Comparison of ENCODE assay signal across 16 cellular contexts in the genomic region with DNA sequence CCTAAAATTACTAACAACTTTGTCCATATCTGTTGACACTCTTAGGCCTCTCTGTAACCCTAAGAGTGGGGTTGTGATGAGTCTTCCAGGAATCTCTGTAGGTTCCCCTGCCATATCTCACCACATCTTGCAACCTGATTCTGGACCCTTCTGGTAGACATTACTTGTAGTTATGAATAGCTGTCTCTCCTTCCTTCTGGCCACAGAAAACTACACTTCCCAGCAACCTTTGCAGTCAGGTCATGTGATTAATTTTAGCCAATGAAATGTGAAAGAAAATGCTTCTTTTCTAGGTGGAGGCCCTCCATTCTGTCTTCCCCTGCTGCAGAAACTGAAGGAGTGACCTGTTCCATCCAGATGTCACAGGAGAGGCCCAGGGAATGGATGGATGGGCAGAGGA.
DNase-seq lines count a peak whose midpoint lies in the region; TF ChIP-seq lines count a peak whose summit lies in the region.
"Had no signal": no experiment of that assay in that cellular context is flagged by ENCODE, and none has a peak within 500 bp of the region (broad histone marks: within the 10 kb centered on the region; RNA-seq: fewer than 3 reads in every experiment).

No MANE protein-coding gene starts in this region.

- POLR2A ChIA-PET in SK-N-SH (lab: Yijun Ruan, JAX), result no interaction called here

- H3K79me2 ChIP-seq in GM23248 (ENCODE audit: insufficient read depth), result no peaks in the 10 kb centered on the region
- H3K79me2 ChIP-seq in SK-N-SH (ENCODE audit: insufficient read depth), result no peaks in the 10 kb centered on the region

- no peak overlapping the region for H3K27ac ChIP-seq in GM23248
- H3K27ac ChIP-seq in SK-N-SH (ENCODE audit: low read depth in 2 of 2, low read length in 1 of 2), result peak overlapping the region in 1 of 2 experiments; percentile 98; a peak in 2 of 4 replicates
- H3K27ac ChIP-seq in Peyer's patch, result no peak overlapping the region
- H3K27ac ChIP-seq: A549, SJCRH30 had no signal

- TF ChIP-seq RAD21 in SK-N-SH (IDR thresholded peaks at IDR 0.05; ENCODE audit: low read length), result no peak

- H3K9me3 ChIP-seq in GM23248 (ENCODE audit: low read depth), result no peaks in the 10 kb centered on the region
- no peaks in the 10 kb centered on the region for H3K9me3 ChIP-seq in SK-N-SH
- H3K9me3 ChIP-seq in Peyer's patch, result no peaks in the 10 kb centered on the region
- H3K9me3 ChIP-seq: A549, SJCRH30 had no signal

- H3K4me3 ChIP-seq in GM23248, result no peak overlapping the region
- no peak overlapping the region for H3K4me3 ChIP-seq in SK-N-SH (ENCODE audit: low read depth in 2 of 2, low read length in 1 of 2)
- no peak overlapping the region for H3K4me3 ChIP-seq in Peyer's patch
- H3K4me3 ChIP-seq: A549, lung, SJCRH30 had no signal

- no peaks in the 10 kb centered on the region for H3F3A ChIP-seq in GM23248 (ENCODE audit: insufficient read depth)
- H3F3A ChIP-seq in SK-N-SH (replicated peaks; ENCODE audit: insufficient read depth), result no peaks in the 10 kb centered on the region

- no peak overlapping the region for H2AFZ ChIP-seq in GM23248
- H2AFZ ChIP-seq in SK-N-SH (ENCODE audit: low read depth), result no peak overlapping the region

- TF ChIP-seq EP300 in SK-N-SH (IDR thresholded peaks at IDR 0.05; ENCODE audit: borderline replicate concordance in 1 of 2, low read depth in 1 of 2, low read length in 1 of 2), result no peak

- DNase-seq in NCI-H82 (lab: John Stamatoyannopoulos, UW) (peak; percentile 34), NCI-H82 treated with DMSO at 0.1 percent for 48 hours (lab: John Stamatoyannopoulos, UW; ENCODE audit: unreplicated experiment) (no peak), GM23248 (peak; percentile 1), SK-N-SH (peak; percentile 36), iPS-NIHi11 (ENCODE audit: low spot score) (peak; percentile 38), cerebellar cortex (ENCODE audit: low spot score) (no peak), Peyer's patch (no peak), NCI-H1436 (lab: John Stamatoyannopoulos, UW) (no peak)
- DNase-seq: activated CD4-positive, CD25-positive, alpha-beta regulatory T cell; activated gamma-delta T cell treated with Interleukin-2 at 50 U/mL for 16 hours; hypothalamus; NCI-H510A; nucleus accumbens had no signal

- no peak for TF ChIP-seq POLR2A in Peyer's patch (IDR thresholded peaks at IDR 0.05)

- H4K20me1 ChIP-seq in GM23248 (ENCODE audit: insufficient read depth) (no peaks in the 10 kb centered on the region), SK-N-SH (ENCODE audit: insufficient read depth) (no peaks in the 10 kb centered on the region)

- H3K27me3 ChIP-seq in GM23248 (replicated peaks; ENCODE audit: insufficient read depth) (no peaks in the 10 kb centered on the region), SK-N-SH (ENCODE audit: insufficient read depth) (no peaks in the 10 kb centered on the region), Peyer's patch (no peaks in the 10 kb centered on the region)
- H3K27me3 ChIP-seq: SJCRH30 had no signal

- no peaks in the 10 kb centered on the region for H3K36me3 ChIP-seq in GM23248 (ENCODE audit: low read depth)
- peaks cover 0 to 3% of the 10 kb centered on the region in 2 experiments for H3K36me3 ChIP-seq in SK-N-SH (replicated peaks in 1 of 2; ENCODE audit: control insufficient read depth in 1 of 2, insufficient read depth in 2 of 2, low read length in 1 of 2)
- H3K36me3 ChIP-seq in Peyer's patch, result peaks cover 0 to 25% (median 0%) of the 10 kb centered on the region in 3 donors

- H3K9ac ChIP-seq in GM23248 (no peak overlapping the region), SK-N-SH (no peak overlapping the region)

- H3K9me2 ChIP-seq in GM23248 (ENCODE audit: insufficient read depth) (no peaks in the 10 kb centered on the region), SK-N-SH (no peaks in the 10 kb centered on the region)

- in situ Hi-C loops in GM23248 (cut with MboI), result no loop called here

- no peak for TF ChIP-seq CTCF in SK-N-SH (IDR thresholded peaks at IDR 0.05)
- no peak for TF ChIP-seq CTCF in Peyer's patch (IDR thresholded peaks at IDR 0.05)

- CTCF ChIA-PET in SK-N-SH (lab: Yijun Ruan, JAX), result interaction anchor here (0.7 to 1.2 kb wide), 4 partner anchors 16 to 384 kb away, joined by 3 to 4 read pairs (median 4); no protein-coding TSS in a partner anchor

- H3K4me2 ChIP-seq in GM23248 (ENCODE audit: unreplicated experiment) (no peak overlapping the region), SK-N-SH (no peak overlapping the region)
- H3K4me2 ChIP-seq: A549 had no signal

- H3K4me1 ChIP-seq in GM23248 (ENCODE audit: insufficient read depth), result no peaks in the 10 kb centered on the region
- peaks cover 0 to 42% of the 10 kb centered on the region in 2 experiments; a peak in 2 of 4 replicates for H3K4me1 ChIP-seq in SK-N-SH (ENCODE audit: control insufficient read depth in 1 of 2, insufficient read depth in 2 of 2, low read depth in 1 of 2, low read length in 1 of 2)
- H3K4me1 ChIP-seq in Peyer's patch, result no peaks in the 10 kb centered on the region
- H3K4me1 ChIP-seq: A549 had no signal

TF ChIP-seq in SK-N-SH, 30 proteins besides CTCF, POLR2A, EP300 and RAD21:
- TF ChIP-seq, protein P1, sequence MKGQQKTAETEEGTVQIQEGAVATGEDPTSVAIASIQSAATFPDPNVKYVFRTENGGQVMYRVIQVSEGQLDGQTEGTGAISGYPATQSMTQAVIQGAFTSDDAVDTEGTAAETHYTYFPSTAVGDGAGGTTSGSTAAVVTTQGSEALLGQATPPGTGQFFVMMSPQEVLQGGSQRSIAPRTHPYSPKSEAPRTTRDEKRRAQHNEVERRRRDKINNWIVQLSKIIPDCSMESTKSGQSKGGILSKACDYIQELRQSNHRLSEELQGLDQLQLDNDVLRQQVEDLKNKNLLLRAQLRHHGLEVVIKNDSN (IDR thresholded peaks at IDR 0.05; ENCODE audit: borderline replicate concordance, low read depth), result peak; percentile 80; the same call in 1 of the 2 replicates
- no peak for TF ChIP-seq SMC3 (IDR thresholded peaks at IDR 0.05; ENCODE audit: low read depth, low read length)

Comparison
In these comparisons a context has a peak if more than half of its experiments do, and no peak if none do; other contexts are left out.
1. DNase-seq: peak in NCI-H82 (single experiment), GM23248 (single experiment), SK-N-SH (single experiment) and iPS-NIHi11 (single experiment); none in NCI-H82 treated with DMSO at 0.1 percent for 48 hours (single experiment), cerebellar cortex (single experiment), Peyer's patch (0 of 3) and NCI-H1436 (single experiment).